18 cellular contexts compared by ENCODE assay signal in genomic region chr12:92021665-92022033, GRCh38.
A peak's percentile ranks its signal among the peaks of the same experiment; 100 is the strongest.
DNase-seq lines count a peak whose midpoint lies in the region; ATAC-seq, FAIRE-seq and TF ChIP-seq lines count a peak whose summit lies in the region.
"Had no signal": no experiment of that assay in that cellular context is flagged by ENCODE, and none has a peak within 500 bp of the region (broad histone marks: within the 10 kb centered on the region; RNA-seq: fewer than 3 reads in every experiment).

No MANE protein-coding gene starts in this region.

- H3K27ac ChIP-seq in ectodermal cell (ENCODE audit: insufficient read depth, low read depth, low read length, poor library complexity, severe bottlenecking) (peak overlapping the region; percentile 2), pancreas (no peak overlapping the region)
- H3K27ac ChIP-seq: parathyroid adenoma had no signal

- 20 to 25% methylated on average over 1 of the region's 1 CpG for WGBS in ectodermal cell, 2 experiments
- WGBS in pancreas, 2 donors = 22 to 28% methylated on average over 1 of the region's 1 CpG

- H3K4me3 ChIP-seq in ectodermal cell (ENCODE audit: insufficient read depth, low read depth, low read length) (no peak overlapping the region), pancreas (no peak overlapping the region)

- H3K27me3 ChIP-seq in ectodermal cell (ENCODE audit: control insufficient read depth, insufficient read depth, low read length, poor library complexity, severe bottlenecking) (no peaks in the 10 kb centered on the region), pancreas (no peaks in the 10 kb centered on the region)

- H3K36me3 ChIP-seq in ectodermal cell (ENCODE audit: control insufficient read depth, insufficient read depth, low read length) (no peaks in the 10 kb centered on the region), pancreas (no peaks in the 10 kb centered on the region)

- peaks cover 15% of the 10 kb centered on the region for H3K4me1 ChIP-seq in ectodermal cell (ENCODE audit: control insufficient read depth, insufficient read depth, low read length)
- H3K4me1 ChIP-seq in pancreas = peaks cover 0 to 19% (median 12%) of the 10 kb centered on the region in 3 donors

- peak in 3 of 4 donors; percentile 12 to 65 (median 18) for ATAC-seq in pancreas
- ATAC-seq in left lobe of liver = no peak

- peaks cover 14% of the 10 kb centered on the region for H3K36me3 Mint-ChIP-seq in activated naive CD4-positive, alpha-beta T cell treated with anti-CD3 and anti-CD28 coated beads, Interleukin-2, amount 50 U/mL, for 24 hours

- peak overlapping the region; percentile 86 for H3K27ac Mint-ChIP-seq in activated naive CD4-positive, alpha-beta T cell treated with anti-CD3 and anti-CD28 coated beads, Interleukin-2, amount 50 U/mL, for 24 hours
- H3K27ac Mint-ChIP-seq: HFFc6 had no signal

- FAIRE-seq in pancreas (lab: Jason Lieb, UNC) = no peak
- FAIRE-seq: astrocyte had no signal

- intact Hi-C loops in pancreas (cut with DNase I) = no loop called here

- peaks cover 8% of the 10 kb centered on the region for H3K9me3 Mint-ChIP-seq in activated naive CD4-positive, alpha-beta T cell treated with anti-CD3 and anti-CD28 coated beads, Interleukin-2, amount 50 U/mL, for 24 hours
- H3K9me3 Mint-ChIP-seq: HFFc6 had no signal

- H3K27me3 Mint-ChIP-seq in activated naive CD4-positive, alpha-beta T cell treated with anti-CD3 and anti-CD28 coated beads, Interleukin-2, amount 50 U/mL, for 24 hours = no peaks in the 10 kb centered on the region

- H3K9me3 ChIP-seq in ectodermal cell (ENCODE audit: control insufficient read depth, low read length) = no peaks in the 10 kb centered on the region
- no peaks in the 10 kb centered on the region for H3K9me3 ChIP-seq in pancreas

- no peak for TF ChIP-seq CTCF in pancreas (IDR thresholded peaks at IDR 0.05)

- H3K4me1 Mint-ChIP-seq in activated naive CD4-positive, alpha-beta T cell treated with anti-CD3 and anti-CD28 coated beads, Interleukin-2, amount 50 U/mL, for 24 hours = peaks cover 63% of the 10 kb centered on the region

- H3K4me3 Mint-ChIP-seq in activated naive CD4-positive, alpha-beta T cell treated with anti-CD3 and anti-CD28 coated beads, Interleukin-2, amount 50 U/mL, for 24 hours = no peak overlapping the region
- H3K4me3 Mint-ChIP-seq: HFFc6 had no signal

- DNase-seq in activated naive CD4-positive, alpha-beta T cell (lab: John Stamatoyannopoulos, UW) = no peak
- DNase-seq in NCI-H526 (lab: John Stamatoyannopoulos, UW) (peak; percentile 51 to 77), pancreas (no peak), LoVo (ENCODE audit: low spot score) (no peak), mesenteric fat pad (ENCODE audit: low spot score) (no peak), left lobe of liver (ENCODE audit: low spot score) (no peak)
- DNase-seq: ACHN; activated CD4-positive, alpha-beta T cell treated with anti-CD3 and anti-CD28 coated beads for 48 hours; activated T-cell treated with anti-CD3 and anti-CD28 coated beads, Interleukin-2, amount 50 U/mL, for 48 hours; dermis blood vessel endothelial cell; HFFc6; mesenchymal stem cell; NCI-H2107; T-helper 2 cell had no signal

Comparison
In these comparisons a context has a peak if more than half of its experiments do, and no peak if none do; other contexts are left out.
1. DNase-seq: peak in NCI-H526 (2 of 2); none in activated naive CD4-positive, alpha-beta T cell (0 of 4), pancreas (0 of 6), LoVo (single experiment), mesenteric fat pad (single experiment) and left lobe of liver (single experiment).